ENCODE assay signal across 7 cellular contexts in the genomic region with DNA sequence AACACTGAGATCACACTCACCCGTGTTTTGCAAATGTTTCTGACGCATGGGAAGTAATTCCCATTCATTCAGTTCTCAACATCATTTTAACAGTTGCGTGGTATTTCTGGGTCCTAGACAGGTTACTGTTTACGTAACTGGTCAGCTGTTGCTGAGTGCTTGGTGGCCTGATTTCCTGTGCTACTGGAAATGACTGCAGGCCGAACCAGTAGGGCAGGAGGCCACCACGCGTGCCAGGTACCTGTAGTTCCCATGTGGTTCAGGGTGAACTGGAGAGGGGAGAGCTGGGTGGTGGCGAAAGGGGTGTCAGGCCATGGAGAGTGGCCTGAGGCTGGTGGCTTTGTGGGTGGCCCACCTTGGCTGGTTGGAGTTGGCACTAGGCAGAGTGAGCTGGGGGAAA. TPM values are rescaled to one million over a fixed set of nuclear protein-coding genes. Genes with fewer than 3 reads are reported as not detected.
DNase-seq lines count a peak whose midpoint lies in the region; ATAC-seq, FAIRE-seq and TF ChIP-seq lines count a peak whose summit lies in the region.
"Not testable (repeated sequence)": the region's sequence is repeated elsewhere in the genome, so short reads cannot be mapped to it uniquely, and the experiment has no call there.

No MANE protein-coding gene starts in this region.

- not testable (repeated sequence) for H3K4me3 ChIP-seq in HCT116 (replicated peaks in 1 of 2; ENCODE audit: low read depth in 1 of 2, low read length in 2 of 2); keratinocyte (ENCODE audit: control insufficient read depth in 2 of 3, extremely low read depth in 1 of 3, insufficient read depth in 2 of 3, low read depth in 1 of 3, low read length in 3 of 3); HepG2 (replicated peaks in 1 of 3; ENCODE audit: insufficient read depth in 1 of 3, low read depth in 2 of 3, low read length in 3 of 3); lung; gastrocnemius medialis

- in situ Hi-C loops in HepG2 (cut with HindIII; ENCODE audit: extremely low pct_ligation_motif_present, low pct_unique_long_range_greater_than_20kb); gastrocnemius medialis (cut with MboI; ENCODE audit: low sequenced_read_pairs in 4 of 4): not testable (repeated sequence)

- H3K27ac Mint-ChIP-seq in MCF 10A (ENCODE audit: low read depth, unreplicated experiment) = not testable (repeated sequence)

- WGBS in HepG2 (ENCODE audit: low lambda C conversion rate) = no CpG with 5 or more reads among the region's 8 CpGs
- WGBS in lung, 2 donors = no CpG with 5 or more reads among the region's 8 CpGs

- BruUV-seq in HCT116 (replicated peaks; lab: Mats Ljungman, UMichigan) = TSS peak; percentile 75
- BruUV-seq in MCF 10A (replicated peaks; lab: Mats Ljungman, UMichigan) = TSS peak; percentile 58
- BruUV-seq in HepG2 (replicated peaks; lab: Mats Ljungman, UMichigan) = TSS peak; percentile 79

- not testable (repeated sequence) for H3K9ac ChIP-seq in HCT116 (ENCODE audit: low read length); keratinocyte (ENCODE audit: control insufficient read depth, extremely low read depth, insufficient read depth, low read length); HepG2 (ENCODE audit: insufficient read depth, low read depth, low read length)

- not testable (repeated sequence) for H3K4me1 ChIP-seq in HCT116 (ENCODE audit: control insufficient read depth in 1 of 2, insufficient read depth in 2 of 2, low read length in 2 of 2); keratinocyte (ENCODE audit: control insufficient read depth, extremely low read depth, insufficient read depth, low read length); HepG2 (ENCODE audit: insufficient read depth, low read length); lung (ENCODE audit: control insufficient read depth in 2 of 2, insufficient read depth in 2 of 2, low read length in 2 of 2); gastrocnemius medialis

- H4K20me1 ChIP-seq in HCT116 (ENCODE audit: insufficient read depth); keratinocyte (ENCODE audit: control insufficient read depth, extremely low read depth, insufficient read depth, low read length); HepG2 (ENCODE audit: insufficient read depth, low read length): not testable (repeated sequence)

- H3K4me3 Mint-ChIP-seq in MCF 10A (ENCODE audit: unreplicated experiment) = not testable (repeated sequence)

- intact Hi-C loops in HCT116 (cut with micrococcal nuclease); MCF 10A (cut with micrococcal nuclease); HepG2 (cut with micrococcal nuclease; ENCODE audit: unreplicated experiment); gastrocnemius medialis (cut with DNase I; ENCODE audit: low total_unique reads): not testable (repeated sequence)

- H3K9me3 Mint-ChIP-seq in MCF 10A (ENCODE audit: unreplicated experiment) = not testable (repeated sequence)

- not testable (repeated sequence) for H3K9me2 ChIP-seq in HCT116 (ENCODE audit: insufficient read depth)

- H3K36me3 Mint-ChIP-seq in MCF 10A (ENCODE audit: insufficient read depth, unreplicated experiment) = not testable (repeated sequence)

- peak; percentile 87 for FAIRE-seq in GM12891 (lab: Jason Lieb, UNC)
- peak; percentile 34 for FAIRE-seq in keratinocyte (lab: Jason Lieb, UNC)
- FAIRE-seq in HepG2 (lab: Jason Lieb, UNC) = peak; percentile 4

- H3K79me2 ChIP-seq in HCT116 (ENCODE audit: insufficient read depth, low read length); keratinocyte (ENCODE audit: control insufficient read depth, insufficient read depth, low read length); HepG2 (ENCODE audit: insufficient read depth, low read length): not testable (repeated sequence)

- not testable (repeated sequence) for ATAC-seq in HCT116, HepG2
- ATAC-seq in lung (ENCODE audit: insufficient read depth, low FRiP score) = peak; percentile 43
- ATAC-seq in gastrocnemius medialis = peak; percentile 48 to 60

- DNase-seq in GM12891 (ENCODE audit: insufficient read length, low spot score); HCT116 (ENCODE audit: low read depth, low spot score); MCF 10A (ENCODE audit: unreplicated experiment); keratinocyte (ENCODE audit: low read depth, low spot score); HepG2 (ENCODE audit: low spot score); lung (ENCODE audit: low spot score); gastrocnemius medialis: not testable (repeated sequence)

- H3K9me3 ChIP-seq in HCT116 (ENCODE audit: control insufficient read depth in 1 of 2, insufficient read depth in 1 of 2, low read depth in 1 of 2, low read length in 2 of 2); keratinocyte (ENCODE audit: control insufficient read depth, low read depth, low read length); HepG2 (ENCODE audit: low read length); lung (ENCODE audit: control insufficient read depth in 2 of 2, insufficient read depth in 1 of 2, low read length in 1 of 2); gastrocnemius medialis: not testable (repeated sequence)

- not testable (repeated sequence) for TF ChIP-seq EP300 in HepG2 (IDR thresholded peaks at IDR 0.05; ENCODE audit: low read depth in 2 of 2, low read length in 2 of 2); HepG2 (CRISPR knock-in tag; IDR thresholded peaks at IDR 0.05; ENCODE audit: borderline replicate concordance)

- not testable (repeated sequence) for H2AFZ ChIP-seq in HCT116 (ENCODE audit: low read depth, low read length, poor library complexity, severe bottlenecking); keratinocyte (ENCODE audit: control insufficient read depth, low read length); HepG2 (ENCODE audit: low read length)

- H3K4me2 ChIP-seq in HCT116 (ENCODE audit: low read length); keratinocyte (ENCODE audit: control insufficient read depth, extremely low read depth, insufficient read depth, low read depth, low read length); HepG2 (ENCODE audit: low read depth, low read length): not testable (repeated sequence)

- H3K27me3 Mint-ChIP-seq in MCF 10A (ENCODE audit: insufficient read depth, unreplicated experiment) = not testable (repeated sequence)

- not testable (repeated sequence) for TF ChIP-seq POLR2A in GM12891 (IDR thresholded peaks at IDR 0.05; ENCODE audit: low read depth, low read length); HCT116 (IDR thresholded peaks at IDR 0.05; ENCODE audit: borderline replicate concordance, extremely low read depth, insufficient read depth, insufficient read length); HepG2 (IDR thresholded peaks at IDR 0.05; ENCODE audit: insufficient read depth in 1 of 2, low read depth in 2 of 2, low read length in 2 of 2); gastrocnemius medialis (IDR thresholded peaks at IDR 0.05)

- CTCF ChIA-PET in HCT116 (lab: Charles Lee); MCF 10A (lab: Yijun Ruan, JAX); HepG2 (lab: Yijun Ruan, JAX; ENCODE audit: low intra/inter-chr PET ratio, low total read pairs): not testable (repeated sequence)

- H3K9me1 ChIP-seq in keratinocyte (ENCODE audit: control insufficient read depth, extremely low read depth, insufficient read depth, low read length) = not testable (repeated sequence)

- dilution Hi-C loops in keratinocyte (cut with MboI; ENCODE audit: extremely low pct_ligation_motif_present, low sequenced_read_pairs) = not testable (repeated sequence)

- H3K27me3 ChIP-seq in HCT116 (ENCODE audit: insufficient read depth, low read length); keratinocyte (ENCODE audit: control insufficient read depth, extremely low read depth, insufficient read depth, low read length); HepG2 (ENCODE audit: control insufficient read depth in 1 of 2, insufficient read depth in 2 of 2, low read length in 2 of 2); lung (ENCODE audit: control insufficient read depth, insufficient read depth); gastrocnemius medialis: not testable (repeated sequence)

- not testable (repeated sequence) for H3K36me3 ChIP-seq in HCT116 (ENCODE audit: control insufficient read depth in 1 of 2, insufficient read depth in 2 of 2, low read length in 2 of 2); keratinocyte (ENCODE audit: control insufficient read depth in 2 of 2, extremely low read depth in 1 of 2, insufficient read depth in 2 of 2, low read length in 2 of 2); HepG2 (replicated peaks in 1 of 2; ENCODE audit: control insufficient read depth in 1 of 2, insufficient read depth in 2 of 2, low read length in 2 of 2); lung (ENCODE audit: control insufficient read depth in 2 of 2, insufficient read depth in 2 of 2, low read length in 2 of 2); gastrocnemius medialis

- not testable (repeated sequence) for TF ChIP-seq RAD21 in HCT116 (IDR thresholded peaks at IDR 0.05; ENCODE audit: low read depth); HepG2 (CRISPR knock-in tag; IDR thresholded peaks at IDR 0.05)

- H3K4me1 Mint-ChIP-seq in MCF 10A (ENCODE audit: insufficient read depth, unreplicated experiment) = not testable (repeated sequence)

- POLR2A ChIA-PET in HCT116 (lab: Charles Lee); MCF 10A (lab: Yijun Ruan, JAX); HepG2 (lab: Yijun Ruan, JAX): not testable (repeated sequence)

- RAD21 ChIA-PET in HCT116 (lab: Charles Lee; ENCODE audit: low non-redundant PET in 1 of 2, low total read pairs in 2 of 2, uncharacterized antibody in 2 of 2, unreplicated experiment in 2 of 2) = not testable (repeated sequence)

- not testable (repeated sequence) for H3K27ac ChIP-seq in HCT116 (ENCODE audit: low read depth, low read length); keratinocyte (ENCODE audit: control insufficient read depth, insufficient read depth, low read length); HepG2 (ENCODE audit: extremely low read length, insufficient read depth, low read length); lung (ENCODE audit: low read depth in 1 of 2, low read length in 1 of 2); gastrocnemius medialis

- TF ChIP-seq CTCF in HCT116 (IDR thresholded peaks at IDR 0.05 in 2 of 3, conservative IDR thresholded peaks at IDR 0.05 in 1 of 3; ENCODE audit: borderline replicate concordance in 1 of 3, insufficient read depth in 1 of 3, low read depth in 2 of 3, low read length in 2 of 3); MCF 10A (IDR thresholded peaks at IDR 0.05; ENCODE audit: unreplicated experiment); keratinocyte (optimal IDR thresholded peaks at IDR 0.05 in 1 of 3, IDR thresholded peaks at IDR 0.05 in 1 of 3, conservative IDR thresholded peaks at IDR 0.05 in 1 of 3; ENCODE audit: extremely low read depth in 1 of 3, insufficient read depth in 2 of 3, low read length in 3 of 3); HepG2 (CRISPR knock-in tag; IDR thresholded peaks at IDR 0.05); lung (IDR thresholded peaks at IDR 0.05; ENCODE audit: control extremely low read depth, extremely low read depth); gastrocnemius medialis (IDR thresholded peaks at IDR 0.05 in 4 of 5, conservative IDR thresholded peaks at IDR 0.05 in 1 of 5): not testable (repeated sequence)

RNA-seq across cellular contexts. Expression of a gene that starts 1.2 kb away (rescaled TPM):
- 20.6 TPM for polyA plus RNA-seq in GM12891 (2012; ENCODE audit: low read depth, missing spikeins)
- total RNA-seq in HCT116 (2021; ENCODE audit: unreplicated experiment) (40.7 TPM), MCF 10A (2022) (29.7 and 34.4 TPM in 2 replicates), HepG2 (2016; rRNA removed; fragmentation: Illumina TruSeq; extraction: Trizol) (25.7 and 38.9 TPM in 2 replicates), lung (10 to 100 TPM in 1 of 2 donors, 1 to 10 TPM in 1; 9.8 to 29.4 TPM), gastrocnemius medialis (10 to 100 TPM in 2 of 4 donors, 1 to 10 TPM in 2; 4.7 to 52.2 (median 10.0) TPM)
- 36.5 and 46.3 TPM in 2 replicates for polyA plus RNA-seq in HCT116 (2012)
- polyA plus RNA-seq in keratinocyte (25.7 to 35.9 TPM (median 32.0 TPM) in 3 replicates), HepG2 (2011; rRNA removed) (24.2 and 31.8 TPM in 2 replicates), lung (10 to 100 TPM in 1 of 2 donors, 1 to 10 TPM in 1; 6.5 to 48.5 TPM)
- polyA plus RNA-seq in keratinocyte (2011; ENCODE audit: low read depth) = 23.6 TPM
- 20.4 and 37.9 TPM in 2 replicates for polyA plus RNA-seq in keratinocyte (2011; cell fraction: cytosol; rRNA removed)
- polyA plus RNA-seq in keratinocyte (2011; cell fraction: nucleus; rRNA removed) = 44.7 and 49.3 TPM in 2 replicates
- 17.7 and 38.8 TPM in 2 replicates for polyA plus RNA-seq in keratinocyte (2012; ENCODE audit: low replicate concordance)
- polyA minus RNA-seq in keratinocyte = 9.7 to 16.3 TPM (median 9.8 TPM) in 3 replicates
- polyA minus RNA-seq in keratinocyte (2011; cell fraction: cytosol; rRNA and poly(A)+ RNA removed) = 47.2 TPM
- polyA minus RNA-seq in keratinocyte (2011; cell fraction: nucleus; rRNA and poly(A)+ RNA removed) = 13.9 and 17.4 TPM in 2 replicates
- total RNA-seq in HepG2 (2016; cell fraction: cytosol; rRNA removed; fragmentation: Illumina TruSeq; extraction: Trizol; ENCODE audit: low read depth) = 7.6 and 8.8 TPM in 2 replicates
- total RNA-seq in HepG2 (2016; cell fraction: insoluble cytoplasmic fraction; rRNA removed; fragmentation: Illumina TruSeq; extraction: Trizol) = 30.3 and 32.1 TPM in 2 replicates
- total RNA-seq in HepG2 (2016; cell fraction: membrane; rRNA removed; fragmentation: Illumina TruSeq; extraction: Trizol) = 11.3 and 13.7 TPM in 2 replicates
- total RNA-seq in HepG2 (2016; cell fraction: nucleus; rRNA removed; fragmentation: Illumina TruSeq; extraction: Trizol) = 17.4 and 20.1 TPM in 2 replicates
- polyA plus RNA-seq in HepG2 (2011; cell fraction: cytosol; rRNA removed) = 28.0 and 35.4 TPM in 2 replicates
- polyA plus RNA-seq in HepG2 (2011; cell fraction: nucleus; rRNA removed) = 115 and 120 TPM in 2 replicates
- polyA plus RNA-seq in HepG2 (2012) = 19.3 and 24.3 TPM in 2 replicates
- polyA plus RNA-seq in HepG2 (2016; cell fraction: cytosol; fragmentation: Illumina TruSeq; extraction: Trizol; ENCODE audit: low read depth) = 8.7 TPM in 2 replicates
- polyA plus RNA-seq in HepG2 (2016; cell fraction: insoluble cytoplasmic fraction; fragmentation: Illumina TruSeq; extraction: Trizol; ENCODE audit: low read depth) = 41.9 and 46.2 TPM in 2 replicates
- polyA plus RNA-seq in HepG2 (2016; cell fraction: membrane; fragmentation: Illumina TruSeq; extraction: Trizol; ENCODE audit: low read depth) = 12.9 and 13.2 TPM in 2 replicates
- polyA plus RNA-seq in HepG2 (2016; cell fraction: nucleus; fragmentation: Illumina TruSeq; extraction: Trizol; ENCODE audit: insufficient read depth, low read depth) = 48.1 and 49.2 TPM in 2 replicates
- polyA minus RNA-seq in HepG2 (2011; rRNA and poly(A)+ RNA removed; ENCODE audit: low replicate concordance) = 19.6 and 28.8 TPM in 2 replicates
- 11.9 and 18.7 TPM in 2 replicates for polyA minus RNA-seq in HepG2 (2011; cell fraction: cytosol; rRNA and poly(A)+ RNA removed)
- polyA minus RNA-seq in HepG2 (2011; cell fraction: nucleus; rRNA and poly(A)+ RNA removed) = 29.5 and 31.3 TPM in 2 replicates

RNA-seq across cellular contexts. Expression of a gene that starts 27.5 kb away (rescaled TPM):
- 3.5 TPM for polyA plus RNA-seq in GM12891 (2012; ENCODE audit: low read depth, missing spikeins)
- total RNA-seq in HCT116 (2021; ENCODE audit: unreplicated experiment) (43.1 TPM), MCF 10A (2022) (11.2 and 16.5 TPM in 2 replicates), HepG2 (2016; rRNA removed; fragmentation: Illumina TruSeq; extraction: Trizol) (17.0 and 17.7 TPM in 2 replicates), lung (10 to 100 TPM; 10.3 to 20.4 TPM), gastrocnemius medialis (10 to 100 TPM in 1 of 4 donors, 1 to 10 TPM in 3; 3.9 to 19.2 (median 7.9) TPM)
- polyA plus RNA-seq in HCT116 (2012) = 21.0 and 26.6 TPM in 2 replicates
- polyA plus RNA-seq in keratinocyte (27.3 to 34.2 TPM (median 29.5 TPM) in 3 replicates), HepG2 (2011; rRNA removed) (7.7 and 9.6 TPM in 2 replicates), lung (1 to 10 TPM; 3.6 to 8.9 TPM)
- 9.0 TPM for polyA plus RNA-seq in keratinocyte (2011; ENCODE audit: low read depth)
- 14.9 and 21.4 TPM in 2 replicates for polyA plus RNA-seq in keratinocyte (2011; cell fraction: cytosol; rRNA removed)
- polyA plus RNA-seq in keratinocyte (2011; cell fraction: nucleus; rRNA removed) = 49.9 and 54.0 TPM in 2 replicates
- 17.4 and 34.8 TPM in 2 replicates for polyA plus RNA-seq in keratinocyte (2012; ENCODE audit: low replicate concordance)
- 45.9 to 91.6 TPM (median 46.0 TPM) in 3 replicates for polyA minus RNA-seq in keratinocyte
- 31.1 TPM for polyA minus RNA-seq in keratinocyte (2011; cell fraction: cytosol; rRNA and poly(A)+ RNA removed)
- polyA minus RNA-seq in keratinocyte (2011; cell fraction: nucleus; rRNA and poly(A)+ RNA removed) = 35.3 and 61.4 TPM in 2 replicates
- total RNA-seq in HepG2 (2016; cell fraction: cytosol; rRNA removed; fragmentation: Illumina TruSeq; extraction: Trizol; ENCODE audit: low read depth) = 3.0 and 3.7 TPM in 2 replicates
- 19.8 TPM in 2 replicates for total RNA-seq in HepG2 (2016; cell fraction: insoluble cytoplasmic fraction; rRNA removed; fragmentation: Illumina TruSeq; extraction: Trizol)
- total RNA-seq in HepG2 (2016; cell fraction: membrane; rRNA removed; fragmentation: Illumina TruSeq; extraction: Trizol) = 4.1 and 5.3 TPM in 2 replicates
- 10.7 and 12.9 TPM in 2 replicates for total RNA-seq in HepG2 (2016; cell fraction: nucleus; rRNA removed; fragmentation: Illumina TruSeq; extraction: Trizol)
- polyA plus RNA-seq in HepG2 (2011; cell fraction: cytosol; rRNA removed) = 8.8 and 8.9 TPM in 2 replicates
- 16.7 and 17.7 TPM in 2 replicates for polyA plus RNA-seq in HepG2 (2011; cell fraction: nucleus; rRNA removed)
- 7.5 and 10.4 TPM in 2 replicates for polyA plus RNA-seq in HepG2 (2012)
- polyA plus RNA-seq in HepG2 (2016; cell fraction: cytosol; fragmentation: Illumina TruSeq; extraction: Trizol; ENCODE audit: low read depth) = 0.66 and 0.87 TPM in 2 replicates
- polyA plus RNA-seq in HepG2 (2016; cell fraction: insoluble cytoplasmic fraction; fragmentation: Illumina TruSeq; extraction: Trizol; ENCODE audit: low read depth) = 9.5 and 12.0 TPM in 2 replicates
- 0.99 and 1.2 TPM in 2 replicates for polyA plus RNA-seq in HepG2 (2016; cell fraction: membrane; fragmentation: Illumina TruSeq; extraction: Trizol; ENCODE audit: low read depth)
- 13.3 and 15.6 TPM in 2 replicates for polyA plus RNA-seq in HepG2 (2016; cell fraction: nucleus; fragmentation: Illumina TruSeq; extraction: Trizol; ENCODE audit: insufficient read depth, low read depth)
- 18.7 and 28.7 TPM in 2 replicates for polyA minus RNA-seq in HepG2 (2011; rRNA and poly(A)+ RNA removed; ENCODE audit: low replicate concordance)
- polyA minus RNA-seq in HepG2 (2011; cell fraction: cytosol; rRNA and poly(A)+ RNA removed) = 6.6 and 6.7 TPM in 2 replicates
- 12.1 and 13.9 TPM in 2 replicates for polyA minus RNA-seq in HepG2 (2011; cell fraction: nucleus; rRNA and poly(A)+ RNA removed)
